18 cellular contexts compared by ENCODE assay signal in genomic region chrX:120291211-120291610, GRCh38.
DNase-seq lines count a peak whose midpoint lies in the region; ATAC-seq and FAIRE-seq lines count a peak whose summit lies in the region.
"Had no signal": no experiment of that assay in that cellular context is flagged by ENCODE, and none has a peak within 500 bp of the region (broad histone marks: within the 10 kb centered on the region; RNA-seq: fewer than 3 reads in every experiment).

No MANE protein-coding gene starts in this region.

- H3K9ac ChIP-seq in BLaER1 treated with 17β-estradiol and CSF1 and Interleukin-3, amounts not matched to agents 10 nM and 100 nM: no peak overlapping the region; a peak in 1 of 22 replicates

- no peaks in the 10 kb centered on the region for H3K27me3 ChIP-seq in BLaER1 treated with 17β-estradiol and CSF1 and Interleukin-3, amounts not matched to agents 10 nM and 100 nM

- H3K4me3 ChIP-seq in BLaER1 treated with 17β-estradiol and CSF1 and Interleukin-3, amounts not matched to agents 10 nM and 100 nM: no peak overlapping the region
- H3K4me3 ChIP-seq: HAP-1 had no signal

- H3K4me1 ChIP-seq in BLaER1 treated with 17β-estradiol and CSF1 and Interleukin-3, amounts not matched to agents 10 nM and 100 nM: peaks cover 29 to 84% (median 73%) of the 10 kb centered on the region in 10 experiments
- H3K4me1 ChIP-seq: HAP-1 had no signal

- ATAC-seq in GM18520 (IDR thresholded peaks at IDR 0.05; ENCODE audit: unreplicated experiment) (no peak), HG02973 (IDR thresholded peaks at IDR 0.05; ENCODE audit: unreplicated experiment) (no peak)

- H3K9me3 ChIP-seq in BLaER1 treated with 17β-estradiol and CSF1 and Interleukin-3, amounts not matched to agents 10 nM and 100 nM (replicated peaks in 1 of 11): no peaks in the 10 kb centered on the region; a peak in 3 of 22 replicates
- H3K9me3 ChIP-seq: HAP-1 had no signal

- H3K27ac ChIP-seq in BLaER1 treated with 17β-estradiol and CSF1 and Interleukin-3, amounts not matched to agents 10 nM and 100 nM: peak overlapping the region in 6 of 11 experiments; percentile 36 to 67 (median 48); a peak in 9 of 22 replicates

- FAIRE-seq in GM19239 (lab: Jason Lieb, UNC): peak; percentile 83
- FAIRE-seq: GM12892, H54 had no signal

- H3K36me3 ChIP-seq in BLaER1 treated with 17β-estradiol and CSF1 and Interleukin-3, amounts not matched to agents 10 nM and 100 nM: no peaks in the 10 kb centered on the region
- H3K36me3 ChIP-seq: HAP-1 had no signal

- no peaks in the 10 kb centered on the region for H4K20me1 ChIP-seq in BLaER1 treated with 17β-estradiol and CSF1 and Interleukin-3, amounts not matched to agents 10 nM and 100 nM

- H3K4me2 ChIP-seq in BLaER1 treated with 17β-estradiol and CSF1 and Interleukin-3, amounts not matched to agents 10 nM and 100 nM: peak overlapping the region in 10 of 11 experiments; percentile 4 to 79 (median 67); a peak in 18 of 22 replicates

- peak; percentile 29 for DNase-seq in NCI-H2171 treated with DMSO at 0.1 percent for 48 hours (lab: John Stamatoyannopoulos, UW)
- DNase-seq in NCI-H2171 (lab: John Stamatoyannopoulos, UW): no peak
- no peak for DNase-seq in GM19239 (ENCODE audit: insufficient read length, low spot score)
- DNase-seq in NCI-H526 treated with DMSO at 0.1 percent for 48 hours (lab: John Stamatoyannopoulos, UW): peak; percentile 5
- DNase-seq in NCI-H2227 treated with DMSO at 0.1 percent for 48 hours (lab: John Stamatoyannopoulos, UW): no peak
- DNase-seq: CD4-positive, alpha-beta T cell; CD8-positive, alpha-beta memory T cell; DMS53; DMS79 treated with DMSO at 0.1 percent for 48 hours; GF-D8; GOT3; HFFc6 had no signal

Comparison
In these comparisons a context has a peak if more than half of its experiments do, and no peak if none do; other contexts are left out.
1. DNase-seq: peak in NCI-H2171 treated with DMSO at 0.1 percent for 48 hours (single experiment) and NCI-H526 treated with DMSO at 0.1 percent for 48 hours (single experiment); none in NCI-H2171 (single experiment), GM19239 (single experiment) and NCI-H2227 treated with DMSO at 0.1 percent for 48 hours (single experiment).